Comparison of ENCODE assay signal across 22 cellular contexts in genomic region chr12:120588948-120589930, GRCh38. TPM values are rescaled to one million over a fixed set of nuclear protein-coding genes. Genes with fewer than 3 reads are reported as not detected.
DNase-seq lines count a peak whose midpoint lies in the region; ATAC-seq and TF ChIP-seq lines count a peak whose summit lies in the region.
"Had no signal": no experiment of that assay in that cellular context is flagged by ENCODE, and none has a peak within 500 bp of the region (broad histone marks: within the 10 kb centered on the region; RNA-seq: fewer than 3 reads in every experiment).

No MANE protein-coding gene starts in this region.

- in situ Hi-C loops in G401 (cut with HindIII; ENCODE audit: low sequenced_read_pairs), result no loop called here

- TF ChIP-seq CTCF in esophagus squamous epithelium (IDR thresholded peaks at IDR 0.05) (no peak), GM10248 (IDR thresholded peaks at IDR 0.05; ENCODE audit: control extremely low read depth, extremely low read depth, low read depth, missing control alignments) (no peak)

- WGBS in esophagus squamous epithelium, 2 donors, result 61 to 70% methylated on average over 8 to 9 of the region's 17 CpGs

- H3K36me3 ChIP-seq in esophagus squamous epithelium (no peaks in the 10 kb centered on the region), skeletal muscle tissue (ENCODE audit: control insufficient read depth in 3 of 3, insufficient read depth in 3 of 3, low read length in 3 of 3) (no peaks in the 10 kb centered on the region)
- H3K36me3 ChIP-seq: WERI-Rb-1 had no signal

- H3K27ac ChIP-seq in esophagus squamous epithelium (peak overlapping the region in 3 of 4 donors; percentile 39 to 57 (median 41)), skeletal muscle tissue (ENCODE audit: low read depth, low read length) (peak overlapping the region; percentile 75)
- H3K27ac ChIP-seq: C4-2B, KMS-11, parathyroid adenoma, WERI-Rb-1 had no signal

- peak; percentile 29 for DNase-seq in G401 (ENCODE audit: low spot score)
- no peak for DNase-seq in esophagus squamous epithelium (lab: John Stamatoyannopoulos, UW)
- peak; percentile 60 for DNase-seq in left kidney (ENCODE audit: low read depth, low spot score)
- DNase-seq in NCI-H774 (lab: John Stamatoyannopoulos, UW), result no peak
- no peak for DNase-seq in erythroblast (lab: John Stamatoyannopoulos, UW)
- no peak for DNase-seq in GM10248 (ENCODE audit: extremely low spot score)
- DNase-seq: activated effector memory CD4-positive, alpha-beta T cell treated with Interleukin-2 at 50 U/mL for 16 hours; hippocampal formation; naive thymus-derived CD4-positive, alpha-beta T cell; NCI-H187 treated with DMSO at 0.1 percent for 48 hours; NCI-H226; SIG-M5; stimulated activated CD4-positive, alpha-beta T cell treated with anti-CD3 and anti-CD28 coated beads, Interleukin-4, amount 100 ng/mL, for 24 hours; T-helper 2 cell; WERI-Rb-1 had no signal

- H3K4me1 ChIP-seq in esophagus squamous epithelium, result peaks cover 5 to 8% (median 6%) of the 10 kb centered on the region in 3 donors
- H3K4me1 ChIP-seq in skeletal muscle tissue (ENCODE audit: control insufficient read depth in 3 of 3, insufficient read depth in 3 of 3, low read length in 3 of 3), result peaks cover 13 to 21% (median 17%) of the 10 kb centered on the region in 3 donors
- H3K4me1 ChIP-seq: parathyroid adenoma had no signal

- POLR2A ChIA-PET in GM10248 (lab: Yijun Ruan, JAX), result no interaction called here

- H3K9ac ChIP-seq in skeletal muscle tissue (ENCODE audit: low read depth in 1 of 3, low read length in 3 of 3), result peak overlapping the region; percentile 45 to 74 (median 54)
- H3K9ac ChIP-seq: KMS-11, parathyroid adenoma had no signal

- H3K27me3 ChIP-seq in esophagus squamous epithelium (peaks cover 0 to 6% (median 0%) of the 10 kb centered on the region in 4 donors), skeletal muscle tissue (ENCODE audit: control insufficient read depth in 3 of 3, insufficient read depth in 3 of 3, low read length in 3 of 3) (no peaks in the 10 kb centered on the region)

- intact Hi-C loops in esophagus squamous epithelium (cut with DNase I), result loop anchor here (10.0 kb wide), 1 partner anchor 386 kb away; the partner anchor contains the start of gene HNF1A

- no peak for ATAC-seq in HG03342 (IDR thresholded peaks at IDR 0.05; ENCODE audit: unreplicated experiment)
- ATAC-seq: naive thymus-derived CD4-positive, alpha-beta T cell had no signal

- CTCF ChIA-PET in GM10248 (lab: Yijun Ruan, JAX), result interaction anchor here (1.2 to 1.5 kb wide), 5 partner anchors 9 to 525 kb away, joined by 3 to 4 read pairs (median 3); no protein-coding TSS in a partner anchor

- H3K4me3 ChIP-seq in esophagus squamous epithelium (no peak overlapping the region), skeletal muscle tissue (ENCODE audit: low read length in 3 of 3) (peak overlapping the region; percentile 30 to 45 (median 32))

- H3K9me3 ChIP-seq in esophagus squamous epithelium (no peaks in the 10 kb centered on the region), skeletal muscle tissue (ENCODE audit: control insufficient read depth in 3 of 3, low read length in 3 of 3) (no peaks in the 10 kb centered on the region)

- TF ChIP-seq POLR2A in esophagus squamous epithelium (IDR thresholded peaks at IDR 0.05) (no peak), erythroblast (IDR thresholded peaks at IDR 0.05; ENCODE audit: low read length) (no peak)

RNA-seq across cellular contexts. Expression of gene POP5, which starts 8.0 kb away (rescaled TPM):
- 43.9 and 45.9 TPM in 2 replicates for total RNA-seq in G401 (2014; rRNA removed; shearing (Covaris generic))
- total RNA-seq in esophagus squamous epithelium (10 to 100 TPM; 15.6 to 28.1 (median 22.6) TPM), skeletal muscle tissue (29.2 TPM)

RNA-seq across cellular contexts. Expression of gene CABP1, which starts 51.2 kb away (rescaled TPM):
- total RNA-seq in G401 (2014; rRNA removed; shearing (Covaris generic)), result 0.86 TPM in 1 of 2 replicates, not detected in the other
- 1 to 10 TPM in 2 of 4 donors, under 1 TPM in 2; 0.19 to 2.4 (median 1.3) TPM for total RNA-seq in esophagus squamous epithelium
- total RNA-seq in skeletal muscle tissue, result 0.52 TPM
- total RNA-seq: H4, kidney epithelial cell had no signal

RNA-seq across cellular contexts. Expression of gene RNF10, which starts 55.1 kb away (rescaled TPM):
- 83.7 and 115 TPM in 2 replicates for total RNA-seq in G401 (2014; rRNA removed; shearing (Covaris generic))
- 100 to 1,000 TPM in 3 of 4 donors, 10 to 100 TPM in 1; 93.9 to 163 (median 120) TPM for total RNA-seq in esophagus squamous epithelium
- 118 TPM for total RNA-seq in skeletal muscle tissue

Comparison
In these comparisons a context has a peak if more than half of its experiments do, and no peak if none do; other contexts are left out.
1. DNase-seq: peak in G401 (single experiment) and left kidney (single experiment); none in esophagus squamous epithelium (single experiment), NCI-H774 (single experiment), erythroblast (0 of 2) and GM10248 (single experiment).
2. H3K4me3 ChIP-seq: peak in skeletal muscle tissue (3 of 3); none in esophagus squamous epithelium (0 of 4).